ENCODE assay signal across 25 cellular contexts in the genomic region with DNA sequence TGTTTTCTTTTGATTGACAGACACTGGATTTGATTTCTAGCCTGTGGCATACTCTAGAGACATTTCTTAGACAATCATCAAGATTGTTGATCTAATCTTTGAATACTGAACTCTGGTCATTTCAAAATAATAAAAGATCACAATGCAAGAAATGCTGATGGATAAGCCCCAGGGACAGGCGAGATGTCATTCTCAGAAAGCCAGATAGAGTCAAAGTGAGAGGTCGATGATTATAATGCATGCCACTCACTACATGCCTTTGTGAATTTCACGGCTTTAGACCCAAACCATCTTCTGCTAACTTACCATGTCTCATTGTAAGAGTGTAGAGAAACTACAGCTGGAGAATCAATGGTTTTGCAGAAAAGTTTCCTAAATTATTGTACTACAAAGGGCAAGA.
"Had no signal": no experiment of that assay in that cellular context is flagged by ENCODE, and none has a peak within 500 bp of the region (broad histone marks: within the 10 kb centered on the region; RNA-seq: fewer than 3 reads in every experiment).

No MANE protein-coding gene starts in this region.

- H3K27ac ChIP-seq: colonic mucosa, neutrophil, ovary had no signal

- H3K27me3 ChIP-seq: colonic mucosa, ovary, upper lobe of left lung had no signal

- H3K4me1 ChIP-seq: colonic mucosa had no signal

- DNase-seq: activated CD4-positive, alpha-beta T cell treated with anti-CD3 and anti-CD28 coated beads for 36 hours; activated CD4-positive, alpha-beta T cell treated with anti-CD3 and anti-CD28 coated beads, Interleukin-2, amount 50 U/mL, for 4 hours; activated CD4-positive, CD25-positive, alpha-beta regulatory T cell; activated naive CD4-positive, alpha-beta T cell treated with Interleukin-2 at 50 U/mL for 16 hours; activated T-cell treated with anti-CD3 and anti-CD28 coated beads for 4 hours; activated T-cell treated with anti-CD3 and anti-CD28 coated beads, Interleukin-2, amount 50 U/mL, for 72 hours; anterior cingulate cortex; cerebellar nuclear complex; colonic mucosa; dorsolateral prefrontal cortex; effector memory CD8-positive, alpha-beta T cell; head of caudate nucleus; hippocampal formation; left cardiac atrium; mammary epithelial cell; naive B cell; ovary; stimulated activated CD4-positive, alpha-beta T cell treated with anti-CD3 and anti-CD28 coated beads, Interleukin-12 subunit alpha, Interleukin-12 subunit beta, amount 100 ng/mL, for 4 hours; stimulated activated CD4-positive, alpha-beta T cell treated with anti-CD3 and anti-CD28 coated beads, Interleukin-4, amount 100 ng/mL, for 1 hour; stimulated activated naive CD8-positive, alpha-beta T cell treated with anti-CD3 and anti-CD28 coated beads, Interleukin-15, Interleukin-2, amounts not matched to agents 100 U/mL and 50 U/mL, for 24 hours; upper lobe of left lung had no signal

- H3K9me3 ChIP-seq: colonic mucosa, neutrophil, ovary, thoracic aorta, upper lobe of left lung had no signal

- H3K4me3 ChIP-seq: colonic mucosa, dorsolateral prefrontal cortex, ovary, skin epidermis, thoracic aorta, upper lobe of left lung had no signal

- H3K36me3 ChIP-seq: colonic mucosa, neutrophil, ovary, thoracic aorta, upper lobe of left lung had no signal

- ATAC-seq: activated CD4-positive, alpha-beta T cell treated with anti-CD3 and anti-CD28 coated beads for 36 hours; activated T-cell treated with anti-CD3 and anti-CD28 coated beads, Interleukin-2, amount 50 U/mL, for 72 hours; effector memory CD8-positive, alpha-beta T cell; sciatic nerve; stimulated activated naive CD8-positive, alpha-beta T cell treated with anti-CD3 and anti-CD28 coated beads, Interleukin-15, Interleukin-2, amounts not matched to agents 100 U/mL and 50 U/mL, for 24 hours had no signal
